ENCODE assay signal across 8 cellular contexts in the genomic region with DNA sequence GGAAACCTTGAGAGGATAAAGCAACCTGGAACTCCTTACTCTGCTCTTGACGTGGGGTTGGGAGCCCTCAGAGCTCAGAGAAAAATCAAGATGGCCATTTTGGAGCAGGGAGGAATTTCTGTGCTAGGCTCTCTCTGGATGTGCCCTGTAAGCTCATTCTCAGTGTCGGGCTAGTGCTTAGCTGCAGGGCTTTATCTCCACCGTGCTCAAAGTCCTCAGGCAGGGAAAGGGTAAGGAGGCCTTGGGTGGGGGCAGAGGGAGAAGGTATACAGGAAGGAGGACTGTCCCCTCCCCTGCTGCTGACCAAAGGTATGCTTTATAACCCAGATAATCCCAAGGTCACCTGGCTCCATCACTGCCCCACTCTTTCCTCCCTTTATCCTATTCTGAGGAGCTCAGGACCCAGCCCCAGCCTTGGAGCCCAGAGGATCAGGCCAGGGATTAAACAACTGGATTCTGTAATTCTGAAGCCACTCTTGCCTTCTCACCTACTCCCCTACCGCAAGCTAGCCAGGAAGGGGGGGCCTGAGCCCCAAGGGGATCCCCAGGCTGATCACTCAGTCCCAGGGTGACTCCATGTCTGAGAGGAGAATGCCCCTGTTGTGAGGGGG. TPM values are rescaled to one million over a fixed set of nuclear protein-coding genes. Genes with fewer than 3 reads are reported as not detected.
DNase-seq lines count a peak whose midpoint lies in the region; ATAC-seq and TF ChIP-seq lines count a peak whose summit lies in the region.

No MANE protein-coding gene starts in this region.

- CTCF ChIA-PET in activated CD4-positive, alpha-beta T cell treated with anti-CD3 and anti-CD28 coated beads, Interleukin-2, amount 10 ng/mL, durations not matched to agents 7 days and 5 days (lab: Charles Lee): interaction anchor here (0.6 to 2.9 kb wide), 4 partner anchors 9 to 93 kb away, joined by 3 to 14 read pairs (median 6); partner anchors contain the start of gene MRM1

- peaks cover 0 to 7% of the 10 kb centered on the region in 2 donors for H3K4me1 ChIP-seq in ascending aorta
- H3K4me1 ChIP-seq in thoracic aorta (ENCODE audit: control insufficient read depth in 1 of 2, low read depth in 2 of 2): peaks cover 9 to 14% of the 10 kb centered on the region in 2 donors
- peaks cover 12% of the 10 kb centered on the region for H3K4me1 ChIP-seq in testis

- H3K36me3 ChIP-seq in ascending aorta (peaks cover 8 to 19% of the 10 kb centered on the region in 2 donors), thoracic aorta (peaks cover 5% of the 10 kb centered on the region), testis (ENCODE audit: low read depth, missing control alignments) (no peaks in the 10 kb centered on the region)

- no peak overlapping the region for H3K27ac Mint-ChIP-seq in activated CD4-positive, alpha-beta T cell treated with anti-CD3 and anti-CD28 coated beads, Interleukin-2, amount 10 ng/mL, durations not matched to agents 7 days and 5 days

- H3K9me3 ChIP-seq in ascending aorta (no peaks in the 10 kb centered on the region), thoracic aorta (no peaks in the 10 kb centered on the region), testis (no peaks in the 10 kb centered on the region)

- peaks cover 14% of the 10 kb centered on the region for H3K36me3 Mint-ChIP-seq in activated CD4-positive, alpha-beta T cell treated with anti-CD3 and anti-CD28 coated beads, Interleukin-2, amount 10 ng/mL, durations not matched to agents 7 days and 5 days (ENCODE audit: low read depth)

- H3K27ac ChIP-seq in ascending aorta (no peak overlapping the region), thoracic aorta (no peak overlapping the region), testis (no peak overlapping the region)

- TF ChIP-seq CTCF in ascending aorta (IDR thresholded peaks at IDR 0.05) (no peak), thoracic aorta (IDR thresholded peaks at IDR 0.05) (no peak), testis (IDR thresholded peaks at IDR 0.05) (no peak)

- H3K27me3 ChIP-seq in ascending aorta: no peaks in the 10 kb centered on the region
- no peaks in the 10 kb centered on the region for H3K27me3 ChIP-seq in thoracic aorta (replicated peaks; ENCODE audit: insufficient read depth)
- H3K27me3 ChIP-seq in testis: no peaks in the 10 kb centered on the region

- no peaks in the 10 kb centered on the region for H3K27me3 Mint-ChIP-seq in activated CD4-positive, alpha-beta T cell treated with anti-CD3 and anti-CD28 coated beads, Interleukin-2, amount 10 ng/mL, durations not matched to agents 7 days and 5 days

- 25 to 30% methylated on average over 4 of the region's 4 CpGs for WGBS in testis, 2 donors

- peaks cover 34% of the 10 kb centered on the region for H3K4me1 Mint-ChIP-seq in activated CD4-positive, alpha-beta T cell treated with anti-CD3 and anti-CD28 coated beads, Interleukin-2, amount 10 ng/mL, durations not matched to agents 7 days and 5 days

- POLR2A ChIA-PET in activated CD4-positive, alpha-beta T cell treated with anti-CD3 and anti-CD28 coated beads, Interleukin-2, amount 10 ng/mL, durations not matched to agents 7 days and 5 days (lab: Charles Lee): interaction anchor here (0.5 to 1.5 kb wide), 2 partner anchors 9 to 105 kb away, joined by 3 to 8 read pairs; partner anchors contain the start of gene MRM1

- DNase-seq in activated CD4-positive, alpha-beta T cell treated with anti-CD3 and anti-CD28 coated beads, Interleukin-2, amount 10 ng/mL, durations not matched to agents 7 days and 5 days: no peak
- no peak for DNase-seq in activated CD4-positive, alpha-beta T cell treated with anti-CD3 and anti-CD28 coated beads for 48 hours
- DNase-seq in ascending aorta (ENCODE audit: low spot score in 2 of 2) (no peak), left lobe of liver (ENCODE audit: low spot score) (peak; percentile 27), thoracic aorta (ENCODE audit: low spot score) (no peak), testis (no peak)
- no peak for DNase-seq in activated effector memory CD4-positive, alpha-beta T cell treated with Interleukin-2 at 50 U/mL for 16 hours

- no peaks in the 10 kb centered on the region for H3K9me3 Mint-ChIP-seq in activated CD4-positive, alpha-beta T cell treated with anti-CD3 and anti-CD28 coated beads, Interleukin-2, amount 10 ng/mL, durations not matched to agents 7 days and 5 days

- intact Hi-C loops in ascending aorta (cut with DNase I) (loop anchor here (10.0 kb wide), 2 partner anchors 762 to 892 kb away; partner anchors contain the start of gene DUSP14), testis (cut with DNase I; ENCODE audit: low total_unique reads) (loop anchor here (10.0 kb wide), 1 partner anchor 48 kb away; the partner anchor contains the start of gene GGNBP2)

- peak overlapping the region; percentile 62 for H3K4me3 Mint-ChIP-seq in activated CD4-positive, alpha-beta T cell treated with anti-CD3 and anti-CD28 coated beads, Interleukin-2, amount 10 ng/mL, durations not matched to agents 7 days and 5 days

- ATAC-seq in left lobe of liver (no peak), thoracic aorta (ENCODE audit: insufficient number of reproducible peaks, low FRiP score, low read depth) (no peak), GM18502 (IDR thresholded peaks at IDR 0.05; ENCODE audit: poor library complexity, unreplicated experiment) (no peak)

- TF ChIP-seq POLR2A in testis (IDR thresholded peaks at IDR 0.05): no peak

- peak overlapping the region; percentile 74 to 95 for H3K4me3 ChIP-seq in ascending aorta
- peak overlapping the region; percentile 93 for H3K4me3 ChIP-seq in thoracic aorta
- H3K4me3 ChIP-seq in testis: peak overlapping the region in 1 of 2 donors; percentile 74

RNA-seq across cellular contexts. Expression of gene DHRS11, which starts 1.1 kb away (rescaled TPM):
- 1 to 10 TPM; 4.8 to 5.0 TPM for total RNA-seq in activated CD4-positive, alpha-beta T cell treated with anti-CD3 and anti-CD28 coated beads, Interleukin-2, amount 10 ng/mL, durations not matched to agents 7 days and 5 days
- total RNA-seq in ascending aorta (11.8 TPM), left lobe of liver (11.3 TPM), thoracic aorta (10 to 100 TPM; 10.1 to 17.3 TPM), testis (10 to 100 TPM; 13.9 to 17.6 TPM)
- polyA plus RNA-seq in testis (ENCODE audit: insufficient read depth, low read depth, low replicate concordance): 38.3 TPM

RNA-seq across cellular contexts. Expression of gene MRM1, which starts 8.6 kb away (rescaled TPM):
- 1 to 10 TPM; 6.8 to 8.6 TPM for total RNA-seq in activated CD4-positive, alpha-beta T cell treated with anti-CD3 and anti-CD28 coated beads, Interleukin-2, amount 10 ng/mL, durations not matched to agents 7 days and 5 days
- total RNA-seq in ascending aorta (not detected), left lobe of liver (6.4 TPM), thoracic aorta (1 to 10 TPM; 3.8 to 3.9 TPM), testis (1 to 10 TPM; 7.6 to 8.1 TPM)
- polyA plus RNA-seq in testis (ENCODE audit: insufficient read depth, low read depth, low replicate concordance): 4.4 TPM

RNA-seq across cellular contexts. Expression of gene GGNBP2, which starts 48.1 kb away (rescaled TPM):
- 100 to 1,000 TPM; 111 to 116 TPM for total RNA-seq in activated CD4-positive, alpha-beta T cell treated with anti-CD3 and anti-CD28 coated beads, Interleukin-2, amount 10 ng/mL, durations not matched to agents 7 days and 5 days
- 26.5 TPM for total RNA-seq in ascending aorta
- total RNA-seq in left lobe of liver: 30.1 TPM
- total RNA-seq in thoracic aorta: 10 to 100 TPM; 57.3 to 69.8 TPM
- total RNA-seq in testis: 100 to 1,000 TPM; 104 to 118 TPM
- polyA plus RNA-seq in testis (ENCODE audit: insufficient read depth, low read depth, low replicate concordance): 144 TPM

RNA-seq across cellular contexts. Expression of gene PIGW, which starts 58.0 kb away (rescaled TPM):
- total RNA-seq in activated CD4-positive, alpha-beta T cell treated with anti-CD3 and anti-CD28 coated beads, Interleukin-2, amount 10 ng/mL, durations not matched to agents 7 days and 5 days: 10 to 100 TPM; 12.8 to 15.2 TPM
- total RNA-seq in ascending aorta (6.0 TPM), left lobe of liver (3.3 TPM), thoracic aorta (10 to 100 TPM in 1 of 2 donors, 1 to 10 TPM in 1; 1.8 to 10.7 TPM), testis (1 to 10 TPM; 5.5 to 7.6 TPM)
- 8.5 TPM for polyA plus RNA-seq in testis (ENCODE audit: insufficient read depth, low read depth, low replicate concordance)

RNA-seq across cellular contexts. Expression of gene MYO19, which starts 58.1 kb away (rescaled TPM):
- total RNA-seq in activated CD4-positive, alpha-beta T cell treated with anti-CD3 and anti-CD28 coated beads, Interleukin-2, amount 10 ng/mL, durations not matched to agents 7 days and 5 days: 100 to 1,000 TPM; 125 to 127 TPM
- total RNA-seq in ascending aorta: 40.7 TPM
- total RNA-seq in left lobe of liver: 22.2 TPM
- total RNA-seq in thoracic aorta: 10 to 100 TPM; 43.9 to 66.7 TPM
- 100 to 1,000 TPM; 128 to 163 TPM for total RNA-seq in testis
- polyA plus RNA-seq in testis (ENCODE audit: insufficient read depth, low read depth, low replicate concordance): 52.2 TPM
